Comparison of ENCODE assay signal across 9 cellular contexts in genomic region chr1:5620997-5621396, GRCh38.
DNase-seq lines count a peak whose midpoint lies in the region; ATAC-seq and TF ChIP-seq lines count a peak whose summit lies in the region.
"Had no signal": no experiment of that assay in that cellular context is flagged by ENCODE, and none has a peak within 500 bp of the region (broad histone marks: within the 10 kb centered on the region; RNA-seq: fewer than 3 reads in every experiment).

No MANE protein-coding gene starts in this region.

- no peak overlapping the region for H3K27ac Mint-ChIP-seq in MCF 10A (ENCODE audit: low read depth, unreplicated experiment)
- no peak overlapping the region for H3K27ac Mint-ChIP-seq in stimulated activated memory B cell treated with anti-CD40 and anti-IgM and Interleukin-4, amounts not matched to agents 10 μg/mL and 1 μg/mL and 100 μg/mL, for 72 hours

- no peaks in the 10 kb centered on the region; the same call in 1 of the 2 replicates for H3K27me3 ChIP-seq in GM06990 (replicated peaks; ENCODE audit: control insufficient read depth, insufficient read depth, low read length)
- H3K27me3 ChIP-seq: tibial nerve had no signal

- TF ChIP-seq CTCF in GM06990 (IDR thresholded peaks at IDR 0.05; ENCODE audit: insufficient read depth, low read length, poor library complexity, severe bottlenecking) (peak; percentile 30), MCF 10A (IDR thresholded peaks at IDR 0.05; ENCODE audit: unreplicated experiment) (peak; percentile 46)

- peaks cover 24% of the 10 kb centered on the region for H3K4me1 Mint-ChIP-seq in MCF 10A (ENCODE audit: insufficient read depth, unreplicated experiment)
- no peaks in the 10 kb centered on the region for H3K4me1 Mint-ChIP-seq in stimulated activated memory B cell treated with anti-CD40 and anti-IgM and Interleukin-4, amounts not matched to agents 10 μg/mL and 1 μg/mL and 100 μg/mL, for 72 hours

- intact Hi-C loops in MCF 10A (cut with micrococcal nuclease), result loop anchor here (1.0 to 5.0 kb wide), 4 partner anchors 107 to 1709 kb away; no protein-coding TSS in a partner anchor

- no peaks in the 10 kb centered on the region for H3K36me3 ChIP-seq in GM06990 (ENCODE audit: control insufficient read depth, insufficient read depth, low read length)
- H3K36me3 ChIP-seq: tibial nerve had no signal

- no peaks in the 10 kb centered on the region for H3K9me3 Mint-ChIP-seq in MCF 10A (ENCODE audit: unreplicated experiment)
- H3K9me3 Mint-ChIP-seq in stimulated activated memory B cell treated with anti-CD40 and anti-IgM and Interleukin-4, amounts not matched to agents 10 μg/mL and 1 μg/mL and 100 μg/mL, for 72 hours, result no peaks in the 10 kb centered on the region

- no TSS peak for BruUV-seq in MCF 10A (replicated peaks; lab: Mats Ljungman, UMichigan)

- no peak for ATAC-seq in HG03280 (IDR thresholded peaks at IDR 0.05; ENCODE audit: unreplicated experiment)
- ATAC-seq in stimulated activated memory B cell treated with anti-CD40 and anti-IgM and Interleukin-4, amounts not matched to agents 10 μg/mL and 1 μg/mL and 100 μg/mL, for 72 hours, result no peak

- peaks cover 15% of the 10 kb centered on the region for H3K27me3 Mint-ChIP-seq in MCF 10A (ENCODE audit: insufficient read depth, unreplicated experiment)
- H3K27me3 Mint-ChIP-seq in stimulated activated memory B cell treated with anti-CD40 and anti-IgM and Interleukin-4, amounts not matched to agents 10 μg/mL and 1 μg/mL and 100 μg/mL, for 72 hours, result peaks cover 56% of the 10 kb centered on the region

- POLR2A ChIA-PET in MCF 10A (lab: Yijun Ruan, JAX), result interaction anchor here (1.2 to 1.9 kb wide), 2 partner anchors 10 to 23 kb away, joined by 3 to 10 read pairs; no protein-coding TSS in a partner anchor

- no peak overlapping the region for H3K4me3 Mint-ChIP-seq in MCF 10A (ENCODE audit: unreplicated experiment)
- H3K4me3 Mint-ChIP-seq in stimulated activated memory B cell treated with anti-CD40 and anti-IgM and Interleukin-4, amounts not matched to agents 10 μg/mL and 1 μg/mL and 100 μg/mL, for 72 hours, result no peak overlapping the region

- DNase-seq in GM06990 (ENCODE audit: extremely low read depth, insufficient read length), result no peak
- peak; percentile 20 for DNase-seq in NAMALWA (ENCODE audit: low spot score)
- peak; percentile 43 for DNase-seq in MCF 10A (ENCODE audit: unreplicated experiment)
- peak; percentile 18 for DNase-seq in mucosa of gallbladder (ENCODE audit: low spot score)
- no peak for DNase-seq in EL
- DNase-seq in NCI-H446 treated with DMSO at 0.1 percent for 48 hours (lab: John Stamatoyannopoulos, UW), result no peak

- CTCF ChIA-PET in MCF 10A (lab: Yijun Ruan, JAX), result interaction anchor here (0.6 to 2.0 kb wide), 11 partner anchors 10 to 1678 kb away, joined by 3 to 18 read pairs (median 3); no protein-coding TSS in a partner anchor

- H3K4me3 ChIP-seq in GM06990 (replicated peaks; ENCODE audit: low read depth, low read length), result no peak overlapping the region
- H3K4me3 ChIP-seq: tibial nerve had no signal

- H3K36me3 Mint-ChIP-seq in MCF 10A (ENCODE audit: insufficient read depth, unreplicated experiment), result peaks cover 5% of the 10 kb centered on the region
- no peaks in the 10 kb centered on the region for H3K36me3 Mint-ChIP-seq in stimulated activated memory B cell treated with anti-CD40 and anti-IgM and Interleukin-4, amounts not matched to agents 10 μg/mL and 1 μg/mL and 100 μg/mL, for 72 hours

Comparison
In these comparisons a context has a peak if more than half of its experiments do, and no peak if none do; other contexts are left out.
1. DNase-seq: peak in NAMALWA (single experiment), MCF 10A (single experiment) and mucosa of gallbladder (single experiment); none in GM06990 (single experiment), EL (single experiment) and NCI-H446 treated with DMSO at 0.1 percent for 48 hours (single experiment).